Comparison of ENCODE assay signal across 13 cellular contexts in the genomic region with DNA sequence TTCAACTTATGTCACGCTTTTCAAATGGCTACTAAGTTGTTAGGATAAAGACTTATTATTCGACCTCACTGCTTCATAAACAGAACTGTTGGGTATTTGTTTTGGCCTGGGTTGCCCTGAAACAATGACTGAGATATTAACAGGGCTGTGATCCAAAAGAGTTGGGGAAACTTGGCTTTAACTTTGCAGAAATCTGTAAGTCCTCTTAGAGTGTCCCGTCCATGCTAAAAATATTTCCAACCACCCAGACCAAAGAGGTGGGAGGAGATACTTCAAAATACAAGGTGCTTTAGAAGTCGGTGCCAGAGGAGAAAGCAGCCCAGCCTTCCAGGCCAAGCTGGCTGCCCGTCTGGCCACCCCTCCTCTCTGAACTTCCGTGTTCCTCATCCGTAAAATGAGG. TPM values are rescaled to one million over a fixed set of nuclear protein-coding genes. Genes with fewer than 3 reads are reported as not detected.
A peak's percentile ranks its signal among the peaks of the same experiment; 100 is the strongest.
DNase-seq lines count a peak whose midpoint lies in the region; ATAC-seq and TF ChIP-seq lines count a peak whose summit lies in the region.
"Had no signal": no experiment of that assay in that cellular context is flagged by ENCODE, and none has a peak within 500 bp of the region (broad histone marks: within the 10 kb centered on the region; RNA-seq: fewer than 3 reads in every experiment).

No MANE protein-coding gene starts in this region.

- no peak for DNase-seq in activated T-cell treated with anti-CD3 and anti-CD28 coated beads, Interleukin-2, amount 50 U/mL, for 24 hours
- no peak for DNase-seq in activated T-cell treated with anti-CD3 and anti-CD28 coated beads, Interleukin-2, amount 50 U/mL, for 48 hours
- DNase-seq in epidermal melanocyte (ENCODE audit: insufficient read length, low spot score) (peak; percentile 53), memory B cell (ENCODE audit: low spot score in 2 of 2) (no peak), upper lobe of left lung (peak in 1 of 2 donors; percentile 76), NCI-H524 treated with DMSO at 0.1 percent for 48 hours (lab: John Stamatoyannopoulos, UW) (no peak)
- DNase-seq: GF-D8, HCEC 1CT, NCI-H1092 had no signal

- peaks cover 86% of the 10 kb centered on the region for H3K36me3 Mint-ChIP-seq in activated T-cell treated with anti-CD3 and anti-CD28 coated beads, Interleukin-2, amount 50 U/mL, for 24 hours (ENCODE audit: low read depth)
- peaks cover 8% of the 10 kb centered on the region for H3K36me3 Mint-ChIP-seq in memory B cell

- peaks cover 11 to 37% (median 21%) of the 10 kb centered on the region in 4 donors for H3K36me3 ChIP-seq in upper lobe of left lung

- 27 to 42% methylated on average over 7 of the region's 7 CpGs for WGBS in upper lobe of left lung, 2 donors

- ATAC-seq in memory B cell (ENCODE audit: low read depth) (no peak), upper lobe of left lung (ENCODE audit: low FRiP score in 2 of 2) (peak; percentile 71 to 77), GM19463 (IDR thresholded peaks at IDR 0.05; ENCODE audit: unreplicated experiment) (no peak), HG03457 (IDR thresholded peaks at IDR 0.05; ENCODE audit: unreplicated experiment) (no peak)

- peaks cover 20% of the 10 kb centered on the region for H3K4me1 Mint-ChIP-seq in activated T-cell treated with anti-CD3 and anti-CD28 coated beads, Interleukin-2, amount 50 U/mL, for 24 hours (ENCODE audit: low read depth)
- H3K4me1 Mint-ChIP-seq in memory B cell: peaks cover 4% of the 10 kb centered on the region

- no peaks in the 10 kb centered on the region for H3K9me3 ChIP-seq in upper lobe of left lung

- no peak for TF ChIP-seq CTCF in upper lobe of left lung (IDR thresholded peaks at IDR 0.05)

- H3K4me1 ChIP-seq in upper lobe of left lung: peaks cover 20 to 24% (median 23%) of the 10 kb centered on the region in 4 donors

- no peaks in the 10 kb centered on the region for H3K27me3 Mint-ChIP-seq in activated T-cell treated with anti-CD3 and anti-CD28 coated beads, Interleukin-2, amount 50 U/mL, for 24 hours
- H3K27me3 Mint-ChIP-seq in memory B cell: no peaks in the 10 kb centered on the region
- H3K27me3 Mint-ChIP-seq: activated T-helper 17 cell treated with anti-CD3 and anti-CD28 coated beads, Interleukin-2, amount 50 U/mL, for 72 hours had no signal

- no peak overlapping the region for H3K4me3 ChIP-seq in upper lobe of left lung

- no peak for TF ChIP-seq POLR2A in upper lobe of left lung (IDR thresholded peaks at IDR 0.05)

- H3K27ac ChIP-seq in upper lobe of left lung: peak overlapping the region; percentile 31 to 86 (median 74)

- TF ChIP-seq EP300 in upper lobe of left lung (IDR thresholded peaks at IDR 0.05): no peak

- no peaks in the 10 kb centered on the region for H3K9me3 Mint-ChIP-seq in activated T-cell treated with anti-CD3 and anti-CD28 coated beads, Interleukin-2, amount 50 U/mL, for 24 hours
- no peaks in the 10 kb centered on the region for H3K9me3 Mint-ChIP-seq in memory B cell
- H3K9me3 Mint-ChIP-seq: activated T-helper 17 cell treated with anti-CD3 and anti-CD28 coated beads, Interleukin-2, amount 50 U/mL, for 72 hours had no signal

- peak overlapping the region; percentile 78 for H3K27ac Mint-ChIP-seq in activated T-cell treated with anti-CD3 and anti-CD28 coated beads, Interleukin-2, amount 50 U/mL, for 24 hours
- peak overlapping the region; percentile 55 for H3K27ac Mint-ChIP-seq in memory B cell
- H3K27ac Mint-ChIP-seq: activated T-helper 17 cell treated with anti-CD3 and anti-CD28 coated beads, Interleukin-2, amount 50 U/mL, for 72 hours had no signal

- no peak overlapping the region for H3K4me3 Mint-ChIP-seq in activated T-cell treated with anti-CD3 and anti-CD28 coated beads, Interleukin-2, amount 50 U/mL, for 24 hours
- H3K4me3 Mint-ChIP-seq in memory B cell: no peak overlapping the region
- H3K4me3 Mint-ChIP-seq: activated T-helper 17 cell treated with anti-CD3 and anti-CD28 coated beads, Interleukin-2, amount 50 U/mL, for 72 hours had no signal

- no peaks in the 10 kb centered on the region for H3K27me3 ChIP-seq in upper lobe of left lung

RNA-seq across cellular contexts. Expression of gene SPATA32, which starts 16.1 kb away (rescaled TPM):
- total RNA-seq in upper lobe of left lung: under 1 TPM in 1 of 6 donors, not detected in 5; 0.20 TPM
- total RNA-seq: posterior vena cava had no signal

RNA-seq across cellular contexts. Expression of gene MAP3K14, which starts 38.8 kb away (rescaled TPM):
- 10 to 100 TPM; 11.4 to 17.8 (median 13.5) TPM for total RNA-seq in upper lobe of left lung

RNA-seq across cellular contexts. Expression of gene FMNL1, which starts 56.3 kb away (rescaled TPM):
- 100 to 1,000 TPM in 3 of 6 donors, 10 to 100 TPM in 3; 42.9 to 119 (median 98.3) TPM for total RNA-seq in upper lobe of left lung

Comparison
In these comparisons a context has a peak if more than half of its experiments do, and no peak if none do; other contexts are left out.
1. ATAC-seq: peak in upper lobe of left lung (2 of 2); none in memory B cell (single experiment), GM19463 (single experiment) and HG03457 (single experiment).